ENCODE assay signal across 18 cellular contexts in the genomic region with DNA sequence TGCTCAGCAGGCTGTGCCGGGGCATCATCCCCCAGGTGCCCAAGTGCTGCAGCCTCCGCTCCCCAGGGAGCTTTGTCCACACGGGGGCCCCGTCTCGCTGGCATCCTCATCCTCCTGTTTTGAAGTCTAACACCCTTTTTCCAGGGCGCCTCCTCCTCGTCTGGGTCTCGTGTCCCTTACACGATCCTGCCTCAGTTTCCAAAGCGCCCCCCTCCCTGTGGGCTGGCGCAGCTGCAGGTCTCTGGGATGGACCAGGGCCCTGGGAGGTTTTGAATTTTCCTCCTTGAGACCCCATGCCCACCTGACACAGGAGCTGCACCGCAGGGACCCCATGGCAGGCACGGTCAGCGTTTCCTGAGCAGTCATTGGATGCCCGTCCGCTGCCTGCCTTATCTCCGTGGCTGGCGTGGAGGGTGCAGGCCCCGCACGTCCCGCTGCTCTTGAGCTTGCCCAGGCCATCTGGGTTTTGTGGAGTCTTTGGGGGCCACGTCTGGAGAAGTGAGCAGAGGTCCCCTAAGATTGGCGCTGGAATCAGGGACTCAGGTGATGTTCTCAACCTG. TPM values are rescaled to one million over a fixed set of nuclear protein-coding genes. Genes with fewer than 3 reads are reported as not detected.
DNase-seq lines count a peak whose midpoint lies in the region; ATAC-seq, FAIRE-seq and TF ChIP-seq lines count a peak whose summit lies in the region.
"Had no signal": no experiment of that assay in that cellular context is flagged by ENCODE, and none has a peak within 500 bp of the region (broad histone marks: within the 10 kb centered on the region; RNA-seq: fewer than 3 reads in every experiment).

No MANE protein-coding gene starts in this region.

- intact Hi-C loops in HepG2 (cut with micrococcal nuclease; ENCODE audit: unreplicated experiment) = no loop called here

- no peak for TF ChIP-seq RAD21 in HepG2 (CRISPR knock-in tag; IDR thresholded peaks at IDR 0.05)

- TF ChIP-seq POLR2A in HepG2 (IDR thresholded peaks at IDR 0.05; ENCODE audit: insufficient read depth in 1 of 2, low read depth in 2 of 2, low read length in 2 of 2) = no peak

- DNase-seq in D341Med (ENCODE audit: low spot score) (peak; percentile 30), WERI-Rb-1 (no peak), HepG2 (ENCODE audit: low spot score) (no peak), globus pallidus (ENCODE audit: low spot score) (no peak), retina (no peak)
- DNase-seq in activated CD8-positive, alpha-beta memory T cell treated with anti-CD3 and anti-CD28 coated beads, Interleukin-2, amount 50 U/mL, for 48 hours = no peak
- DNase-seq: DMS79 treated with DMSO at 0.1 percent for 48 hours, KBM-7, NCI-H1105 treated with DMSO at 0.1 percent for 48 hours, NCI-H1694 treated with DMSO at 0.1 percent for 48 hours, NCI-H345, NCI-H524 treated with DMSO at 0.1 percent for 48 hours, PC-3, RPMI8226 had no signal

- POLR2A ChIA-PET in HepG2 (lab: Yijun Ruan, JAX) = no interaction called here

- peak overlapping the region; percentile 71 for H3K4me2 ChIP-seq in BLaER1
- H3K4me2 ChIP-seq in HepG2 (ENCODE audit: low read depth, low read length) = no peak overlapping the region

- H4K20me1 ChIP-seq in BLaER1 (no peaks in the 10 kb centered on the region), HepG2 (ENCODE audit: insufficient read depth, low read length) (no peaks in the 10 kb centered on the region)

- H3K4me1 ChIP-seq in BLaER1 = peaks cover 69% of the 10 kb centered on the region
- H3K4me1 ChIP-seq in HepG2 (ENCODE audit: insufficient read depth, low read length) = no peaks in the 10 kb centered on the region
- H3K4me1 ChIP-seq: HAP-1 had no signal

- CTCF ChIA-PET in HepG2 (lab: Yijun Ruan, JAX; ENCODE audit: low intra/inter-chr PET ratio, low total read pairs) = no interaction called here

- in situ Hi-C loops in HepG2 (cut with HindIII; ENCODE audit: extremely low pct_ligation_motif_present, low pct_unique_long_range_greater_than_20kb) = no loop called here

- H3K4me3 ChIP-seq in BLaER1 = no peak overlapping the region
- no peak overlapping the region for H3K4me3 ChIP-seq in WERI-Rb-1 (ENCODE audit: low read depth, low read length)
- no peak overlapping the region for H3K4me3 ChIP-seq in HepG2 (replicated peaks in 1 of 3; ENCODE audit: insufficient read depth in 1 of 3, low read depth in 2 of 3, low read length in 3 of 3)
- H3K4me3 ChIP-seq: HAP-1 had no signal

- peak overlapping the region; percentile 45; the same call in 1 of the 2 replicates for H3K9ac ChIP-seq in BLaER1
- no peak overlapping the region for H3K9ac ChIP-seq in HepG2 (ENCODE audit: insufficient read depth, low read depth, low read length)

- WGBS in HepG2 (ENCODE audit: low lambda C conversion rate) = 95% methylated on average over 17 of the region's 23 CpGs

- ATAC-seq in HepG2 = no peak
- no peak for ATAC-seq in HG03378 (IDR thresholded peaks at IDR 0.05; ENCODE audit: unreplicated experiment)

- H3K79me2 ChIP-seq in HepG2 (ENCODE audit: insufficient read depth, low read length) = no peaks in the 10 kb centered on the region

- H3K27ac ChIP-seq in BLaER1 (peak overlapping the region; percentile 59), WERI-Rb-1 (no peak overlapping the region), HepG2 (ENCODE audit: extremely low read length, insufficient read depth, low read length) (no peak overlapping the region)
- H3K27ac ChIP-seq: C4-2B had no signal

- TF ChIP-seq EP300 in HepG2 (IDR thresholded peaks at IDR 0.05; ENCODE audit: low read depth in 2 of 2, low read length in 2 of 2) = no peak
- no peak for TF ChIP-seq EP300 in HepG2 (CRISPR knock-in tag; IDR thresholded peaks at IDR 0.05; ENCODE audit: borderline replicate concordance)

- H3K9me3 ChIP-seq in BLaER1 = no peaks in the 10 kb centered on the region
- no peaks in the 10 kb centered on the region for H3K9me3 ChIP-seq in WERI-Rb-1 (ENCODE audit: severe bottlenecking)
- no peaks in the 10 kb centered on the region for H3K9me3 ChIP-seq in HepG2 (ENCODE audit: low read length)
- H3K9me3 ChIP-seq: HAP-1 had no signal

- TF ChIP-seq CTCF in WERI-Rb-1 (IDR thresholded peaks at IDR 0.05; ENCODE audit: low read depth, low read length) (0 out of 2 replicates have a peak, but pooled peaks have one; percentile 12), HepG2 (CRISPR knock-in tag; IDR thresholded peaks at IDR 0.05) (0 out of 2 replicates have a peak, but pooled peaks have one; percentile 10)

- H3K36me3 ChIP-seq in BLaER1 (peaks cover 58% of the 10 kb centered on the region), WERI-Rb-1 (peaks cover 76% of the 10 kb centered on the region), HepG2 (replicated peaks in 1 of 2; ENCODE audit: control insufficient read depth in 1 of 2, insufficient read depth in 2 of 2, low read length in 2 of 2) (peaks cover 8 to 16% of the 10 kb centered on the region in 2 experiments; a peak in 3 of 5 replicates)

- H2AFZ ChIP-seq in HepG2 (ENCODE audit: low read length) = no peak overlapping the region

- FAIRE-seq in HepG2 (lab: Jason Lieb, UNC) = no peak

- H3K27me3 ChIP-seq in BLaER1 (no peaks in the 10 kb centered on the region), WERI-Rb-1 (ENCODE audit: insufficient read depth, low read depth, severe bottlenecking) (no peaks in the 10 kb centered on the region), HepG2 (ENCODE audit: control insufficient read depth in 1 of 2, insufficient read depth in 2 of 2, low read length in 2 of 2) (no peaks in the 10 kb centered on the region)

- BruUV-seq in HepG2 (replicated peaks; lab: Mats Ljungman, UMichigan) = no TSS peak

TF ChIP-seq in HepG2, 621 proteins besides CTCF, POLR2A, EP300 and RAD21:
- TF ChIP-seq RNF2 (conservative IDR thresholded peaks at IDR 0.05; ENCODE audit: low read depth) (no peak), STAG1 (CRISPR knock-in tag; IDR thresholded peaks at IDR 0.05) (0 out of 2 replicates have a peak, but pooled peaks have one; percentile 11), ZNF580 (CRISPR knock-in tag; IDR thresholded peaks at IDR 0.05; ENCODE audit: borderline replicate concordance, low read depth) (no peak), THAP11 (CRISPR knock-in tag; IDR thresholded peaks at IDR 0.05) (no peak), SIN3A (IDR thresholded peaks at IDR 0.05; ENCODE audit: borderline replicate concordance, low read depth, low read length) (no peak)
- TF ChIP-seq, protein P1, sequence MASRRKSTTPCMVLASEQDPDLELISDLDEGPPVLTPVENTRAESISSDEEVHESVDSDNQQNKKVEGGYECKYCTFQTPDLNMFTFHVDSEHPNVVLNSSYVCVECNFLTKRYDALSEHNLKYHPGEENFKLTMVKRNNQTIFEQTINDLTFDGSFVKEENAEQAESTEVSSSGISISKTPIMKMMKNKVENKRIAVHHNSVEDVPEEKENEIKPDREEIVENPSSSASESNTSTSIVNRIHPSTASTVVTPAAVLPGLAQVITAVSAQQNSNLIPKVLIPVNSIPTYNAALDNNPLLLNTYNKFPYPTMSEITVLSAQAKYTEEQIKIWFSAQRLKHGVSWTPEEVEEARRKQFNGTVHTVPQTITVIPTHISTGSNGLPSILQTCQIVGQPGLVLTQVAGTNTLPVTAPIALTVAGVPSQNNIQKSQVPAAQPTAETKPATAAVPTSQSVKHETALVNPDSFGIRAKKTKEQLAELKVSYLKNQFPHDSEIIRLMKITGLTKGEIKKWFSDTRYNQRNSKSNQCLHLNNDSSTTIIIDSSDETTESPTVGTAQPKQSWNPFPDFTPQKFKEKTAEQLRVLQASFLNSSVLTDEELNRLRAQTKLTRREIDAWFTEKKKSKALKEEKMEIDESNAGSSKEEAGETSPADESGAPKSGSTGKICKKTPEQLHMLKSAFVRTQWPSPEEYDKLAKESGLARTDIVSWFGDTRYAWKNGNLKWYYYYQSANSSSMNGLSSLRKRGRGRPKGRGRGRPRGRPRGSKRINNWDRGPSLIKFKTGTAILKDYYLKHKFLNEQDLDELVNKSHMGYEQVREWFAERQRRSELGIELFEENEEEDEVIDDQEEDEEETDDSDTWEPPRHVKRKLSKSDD (CRISPR knock-in tag; IDR thresholded peaks at IDR 0.05; ENCODE audit: low read depth) = no peak

RNA-seq across cellular contexts. Expression of gene DIP2A, which starts 37.4 kb away (rescaled TPM):
- 14.3 and 18.5 TPM in 2 replicates for total RNA-seq in HepG2 (2016; rRNA removed; fragmentation: Illumina TruSeq; extraction: Trizol)
- 10.2 and 10.8 TPM in 2 replicates for total RNA-seq in HepG2 (2016; cell fraction: cytosol; rRNA removed; fragmentation: Illumina TruSeq; extraction: Trizol; ENCODE audit: low read depth)
- total RNA-seq in HepG2 (2016; cell fraction: insoluble cytoplasmic fraction; rRNA removed; fragmentation: Illumina TruSeq; extraction: Trizol) = 13.5 and 16.4 TPM in 2 replicates
- 12.6 and 13.7 TPM in 2 replicates for total RNA-seq in HepG2 (2016; cell fraction: membrane; rRNA removed; fragmentation: Illumina TruSeq; extraction: Trizol)
- total RNA-seq in HepG2 (2016; cell fraction: nucleus; rRNA removed; fragmentation: Illumina TruSeq; extraction: Trizol) = 25.8 and 30.7 TPM in 2 replicates
- polyA plus RNA-seq in HepG2 (2011; rRNA removed) = 37.6 and 39.6 TPM in 2 replicates
- 16.3 and 17.3 TPM in 2 replicates for polyA plus RNA-seq in HepG2 (2011; cell fraction: cytosol; rRNA removed)
- 116 and 124 TPM in 2 replicates for polyA plus RNA-seq in HepG2 (2011; cell fraction: nucleus; rRNA removed)
- 21.3 and 25.5 TPM in 2 replicates for polyA plus RNA-seq in HepG2 (2012)
- 2.1 and 2.2 TPM in 2 replicates for polyA plus RNA-seq in HepG2 (2016; cell fraction: cytosol; fragmentation: Illumina TruSeq; extraction: Trizol; ENCODE audit: low read depth)
- 13.0 and 14.5 TPM in 2 replicates for polyA plus RNA-seq in HepG2 (2016; cell fraction: insoluble cytoplasmic fraction; fragmentation: Illumina TruSeq; extraction: Trizol; ENCODE audit: low read depth)
- 3.5 and 5.2 TPM in 2 replicates for polyA plus RNA-seq in HepG2 (2016; cell fraction: membrane; fragmentation: Illumina TruSeq; extraction: Trizol; ENCODE audit: low read depth)
- polyA plus RNA-seq in HepG2 (2016; cell fraction: nucleus; fragmentation: Illumina TruSeq; extraction: Trizol; ENCODE audit: insufficient read depth, low read depth) = 63.2 and 73.6 TPM in 2 replicates
- polyA minus RNA-seq in HepG2 (2011; rRNA and poly(A)+ RNA removed; ENCODE audit: low replicate concordance) = 62.8 and 78.2 TPM in 2 replicates
- 14.9 and 16.2 TPM in 2 replicates for polyA minus RNA-seq in HepG2 (2011; cell fraction: cytosol; rRNA and poly(A)+ RNA removed)
- 89.9 and 90.4 TPM in 2 replicates for polyA minus RNA-seq in HepG2 (2011; cell fraction: nucleus; rRNA and poly(A)+ RNA removed)
